14 cellular contexts compared by ENCODE assay signal in the genomic region with DNA sequence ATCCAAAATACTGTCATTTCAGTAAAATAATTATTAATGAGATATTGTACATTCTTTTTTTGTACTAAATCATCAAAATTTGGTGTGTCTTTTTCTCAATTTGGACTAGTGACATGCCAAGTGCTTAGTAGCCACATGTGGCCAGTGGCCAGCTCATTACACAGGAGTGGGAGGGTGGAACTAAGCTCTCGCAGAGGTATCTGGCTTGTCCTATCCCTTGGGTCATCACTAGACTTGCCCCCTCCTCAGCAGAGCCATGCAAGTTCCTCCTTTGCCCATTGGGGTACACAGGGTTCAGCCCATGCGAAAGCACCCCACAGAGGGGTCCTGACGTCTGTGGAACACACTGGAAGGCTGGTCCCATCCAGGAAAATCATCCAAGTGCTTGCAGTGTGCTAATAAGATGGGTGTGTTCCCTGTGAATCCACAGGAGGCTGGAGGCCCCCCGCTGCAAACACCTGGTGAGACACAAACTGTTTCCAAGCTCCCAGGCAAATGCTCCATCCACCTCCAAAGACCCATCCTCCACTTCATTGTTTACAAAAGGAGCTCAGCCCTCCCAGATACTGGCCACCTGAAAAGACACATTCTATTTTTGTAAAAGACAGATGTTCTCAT. TPM values are rescaled to one million over a fixed set of nuclear protein-coding genes. Genes with fewer than 3 reads are reported as not detected.
DNase-seq lines count a peak whose midpoint lies in the region; ATAC-seq, FAIRE-seq and TF ChIP-seq lines count a peak whose summit lies in the region.
"Had no signal": no experiment of that assay in that cellular context is flagged by ENCODE, and none has a peak within 500 bp of the region (broad histone marks: within the 10 kb centered on the region; RNA-seq: fewer than 3 reads in every experiment).

No MANE protein-coding gene starts in this region.

- no peak for ATAC-seq in right cardiac atrium
- ATAC-seq in GM21515 (IDR thresholded peaks at IDR 0.05; ENCODE audit: unreplicated experiment): no peak
- ATAC-seq: K562 had no signal

- H4K20me1 ChIP-seq in keratinocyte (ENCODE audit: control insufficient read depth, extremely low read depth, insufficient read depth, low read length): no peaks in the 10 kb centered on the region

- H2AFZ ChIP-seq in keratinocyte (ENCODE audit: control insufficient read depth, low read length): no peak overlapping the region

- H3K9me3 ChIP-seq in left ventricle myocardium inferior (replicated peaks): no peaks in the 10 kb centered on the region
- H3K9me3 ChIP-seq in right cardiac atrium (ENCODE audit: control insufficient read depth, low read length): no peaks in the 10 kb centered on the region
- no peaks in the 10 kb centered on the region for H3K9me3 ChIP-seq in keratinocyte (ENCODE audit: control insufficient read depth, low read depth, low read length)
- no peaks in the 10 kb centered on the region for H3K9me3 ChIP-seq in vagina
- H3K9me3 ChIP-seq: lower lobe of right lung had no signal

- peaks cover 4% of the 10 kb centered on the region for H3K9me1 ChIP-seq in keratinocyte (ENCODE audit: control insufficient read depth, extremely low read depth, insufficient read depth, low read length)

- dilution Hi-C loops in keratinocyte (cut with MboI; ENCODE audit: extremely low pct_ligation_motif_present, low sequenced_read_pairs): no loop called here

- in situ Hi-C loops in KBM-7 (cut with MboI; ENCODE audit: low pct_unique_long_range_greater_than_20kb, low sequenced_read_pairs): no loop called here

- no peak for FAIRE-seq in keratinocyte (lab: Jason Lieb, UNC)
- FAIRE-seq: K562 had no signal

- H3K4me2 ChIP-seq in keratinocyte (ENCODE audit: control insufficient read depth, extremely low read depth, insufficient read depth, low read depth, low read length): peak overlapping the region; percentile 77

- peaks cover 26% of the 10 kb centered on the region for H3K79me2 ChIP-seq in keratinocyte (ENCODE audit: control insufficient read depth, insufficient read depth, low read length)

- DNase-seq in left ventricle myocardium inferior: no peak
- DNase-seq in right cardiac atrium: no peak
- no peak for DNase-seq in keratinocyte (ENCODE audit: low read depth, low spot score)
- peak; percentile 49 to 82 for DNase-seq in vagina (ENCODE audit: extremely low spot score in 2 of 2)
- DNase-seq in inferior parietal cortex (ENCODE audit: extremely low spot score): no peak
- no peak for DNase-seq in KBM-7
- DNase-seq: central memory CD4-positive, alpha-beta T cell; foreskin melanocyte; lower lobe of right lung; NCI-H446; trophoblast cell had no signal

- H3K36me3 ChIP-seq in left ventricle myocardium inferior (no peaks in the 10 kb centered on the region), keratinocyte (ENCODE audit: control insufficient read depth in 2 of 2, extremely low read depth in 1 of 2, insufficient read depth in 2 of 2, low read length in 2 of 2) (no peaks in the 10 kb centered on the region), vagina (no peaks in the 10 kb centered on the region)
- H3K36me3 ChIP-seq: lower lobe of right lung had no signal

- H3K4me3 ChIP-seq in left ventricle myocardium inferior (peak overlapping the region; percentile 71), right cardiac atrium (ENCODE audit: low read length) (no peak overlapping the region), keratinocyte (ENCODE audit: control insufficient read depth in 2 of 3, extremely low read depth in 1 of 3, insufficient read depth in 2 of 3, low read depth in 1 of 3, low read length in 3 of 3) (peak overlapping the region in 2 of 3 experiments; percentile 22 to 76), vagina (peak overlapping the region in 1 of 2 donors; percentile 47)
- H3K4me3 ChIP-seq: K562 had no signal

- intact Hi-C loops in left ventricle myocardium inferior (cut with micrococcal nuclease): loop anchor here (10.0 kb wide), 1 partner anchor 49 kb away; no protein-coding TSS in a partner anchor
- intact Hi-C loops in right cardiac atrium (cut with DNase I): no loop called here
- intact Hi-C loops in vagina (cut with DNase I): no loop called here

- WGBS in right cardiac atrium: 81% methylated on average over 4 of the region's 4 CpGs

- TF ChIP-seq POLR2A in vagina (IDR thresholded peaks at IDR 0.05): no peak

- H3K27ac ChIP-seq in left ventricle myocardium inferior (replicated peaks): peak overlapping the region; percentile 65
- no peak overlapping the region for H3K27ac ChIP-seq in right cardiac atrium (ENCODE audit: low read length)
- H3K27ac ChIP-seq in angular gyrus (ENCODE audit: low read depth, low read length): peak overlapping the region; percentile 60
- H3K27ac ChIP-seq in keratinocyte (ENCODE audit: control insufficient read depth, insufficient read depth, low read length): no peak overlapping the region
- H3K27ac ChIP-seq in vagina: no peak overlapping the region
- H3K27ac ChIP-seq: lower lobe of right lung had no signal

- H3K9ac ChIP-seq in keratinocyte (ENCODE audit: control insufficient read depth, extremely low read depth, insufficient read depth, low read length): no peak overlapping the region

- H3K4me1 ChIP-seq in left ventricle myocardium inferior (peaks cover 58% of the 10 kb centered on the region), right cardiac atrium (ENCODE audit: control insufficient read depth, insufficient read depth, low read length) (peaks cover 4% of the 10 kb centered on the region), keratinocyte (ENCODE audit: control insufficient read depth, extremely low read depth, insufficient read depth, low read length) (peaks cover 20% of the 10 kb centered on the region), vagina (peaks cover 16% of the 10 kb centered on the region)

- TF ChIP-seq CTCF in left ventricle myocardium inferior (IDR thresholded peaks at IDR 0.05; ENCODE audit: borderline replicate concordance) (no peak), keratinocyte (optimal IDR thresholded peaks at IDR 0.05 in 1 of 3, IDR thresholded peaks at IDR 0.05 in 1 of 3, conservative IDR thresholded peaks at IDR 0.05 in 1 of 3; ENCODE audit: extremely low read depth in 1 of 3, insufficient read depth in 2 of 3, low read length in 3 of 3) (no peak), vagina (IDR thresholded peaks at IDR 0.05) (no peak)

- H3K27me3 ChIP-seq in left ventricle myocardium inferior (ENCODE audit: low read depth) (peaks cover 31% of the 10 kb centered on the region), right cardiac atrium (ENCODE audit: control insufficient read depth, insufficient read depth) (no peaks in the 10 kb centered on the region), keratinocyte (ENCODE audit: control insufficient read depth, extremely low read depth, insufficient read depth, low read length) (peaks cover 19% of the 10 kb centered on the region), vagina (no peaks in the 10 kb centered on the region)

RNA-seq across cellular contexts. Expression of a gene that starts 1.3 kb away (rescaled TPM):
- total RNA-seq in left ventricle myocardium inferior: 3.8 TPM
- 1 to 10 TPM; 3.1 to 6.5 (median 5.6) TPM for total RNA-seq in right cardiac atrium
- 1.4 TPM for polyA plus RNA-seq in right cardiac atrium
- 4.9 to 8.7 TPM (median 6.4 TPM) in 3 replicates for polyA plus RNA-seq in keratinocyte
- 3.0 TPM for polyA plus RNA-seq in keratinocyte (2011; ENCODE audit: low read depth)
- polyA plus RNA-seq in keratinocyte (2011; cell fraction: cytosol; rRNA removed): 4.1 and 7.4 TPM in 2 replicates
- 10.3 and 11.8 TPM in 2 replicates for polyA plus RNA-seq in keratinocyte (2011; cell fraction: nucleus; rRNA removed)
- polyA plus RNA-seq in keratinocyte (2012; ENCODE audit: low replicate concordance): 2.9 and 17.7 TPM in 2 replicates
- polyA minus RNA-seq in keratinocyte: 3.5 to 8.1 TPM (median 3.5 TPM) in 3 replicates
- polyA minus RNA-seq in keratinocyte (2011; cell fraction: cytosol; rRNA and poly(A)+ RNA removed): 10.4 TPM
- 6.7 and 8.0 TPM in 2 replicates for polyA minus RNA-seq in keratinocyte (2011; cell fraction: nucleus; rRNA and poly(A)+ RNA removed)
- total RNA-seq in vagina: 3.2 TPM

Comparison
In these comparisons a context has a peak if more than half of its experiments do, and no peak if none do; other contexts are left out.
1. H3K27ac ChIP-seq: peak in left ventricle myocardium inferior (single experiment) and angular gyrus (single experiment); none in right cardiac atrium (single experiment), keratinocyte (single experiment) and vagina (single experiment).
2. DNase-seq: peak in vagina (2 of 2); none in left ventricle myocardium inferior (single experiment), right cardiac atrium (0 of 3), keratinocyte (single experiment), inferior parietal cortex (single experiment) and KBM-7 (single experiment).